Comparison of ENCODE assay signal across 1 cellular context in genomic region chr16:4293822-4294457, GRCh38.
TF ChIP-seq lines count a peak whose summit lies in the region.

No MANE protein-coding gene starts in this region.

TF ChIP-seq in K562, 482 proteins besides CTCF, POLR2A, EP300 and RAD21:
- TF ChIP-seq ILK (tag; IDR thresholded peaks at IDR 0.05; ENCODE audit: borderline replicate concordance, low read depth), result no peak
- TF ChIP-seq POLR2G (IDR thresholded peaks at IDR 0.05; ENCODE audit: low read depth, low read length), result peak; percentile 45
